8 cellular contexts compared by ENCODE assay signal in the genomic region with DNA sequence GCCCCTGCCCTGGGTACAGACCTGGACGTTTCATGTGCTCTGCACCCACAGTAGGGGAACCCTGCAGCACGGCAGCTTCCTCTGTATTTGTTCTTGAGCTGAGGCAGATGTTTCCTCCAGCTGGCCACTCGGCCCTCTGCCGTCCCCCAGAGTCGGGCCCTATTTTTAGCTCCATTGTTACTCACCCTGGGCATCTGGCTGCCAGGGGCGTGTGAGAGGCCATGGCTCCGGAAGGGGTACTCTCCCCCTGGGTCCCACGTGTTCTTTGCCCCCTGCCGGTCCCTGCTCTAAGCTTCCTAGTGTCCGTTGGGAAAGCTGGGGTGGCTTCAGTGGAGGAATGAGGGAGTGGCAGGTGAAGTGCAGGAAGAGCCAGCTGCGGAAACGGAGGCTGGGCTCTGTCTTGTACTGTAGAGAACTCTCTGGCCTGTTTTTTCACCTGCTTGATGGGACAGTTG. TPM values are rescaled to one million over a fixed set of nuclear protein-coding genes. Genes with fewer than 3 reads are reported as not detected.
DNase-seq lines count a peak whose midpoint lies in the region; ATAC-seq and TF ChIP-seq lines count a peak whose summit lies in the region.

No MANE protein-coding gene starts in this region.

- peak overlapping the region; percentile 78 for H3K27ac Mint-ChIP-seq in neural progenitor cell
- no peak overlapping the region for H3K27ac Mint-ChIP-seq in activated T-helper 1 cell treated with anti-CD3 and anti-CD28 coated beads, Interleukin-12 subunit alpha, Interleukin-12 subunit beta, Interleukin-2, Interleukin-4 antibody, amounts not matched to agents 30 ng/mL and 10 ng/mL and 1 ng/mL, durations not matched to agents 14 hours and 24 hours and 36 hours

- H4K20me1 ChIP-seq in neural progenitor cell (ENCODE audit: low read depth) = peaks cover 6% of the 10 kb centered on the region

- H3K9me3 Mint-ChIP-seq in neural progenitor cell = no peaks in the 10 kb centered on the region
- H3K9me3 Mint-ChIP-seq in activated T-helper 1 cell treated with anti-CD3 and anti-CD28 coated beads, Interleukin-12 subunit alpha, Interleukin-12 subunit beta, Interleukin-2, Interleukin-4 antibody, amounts not matched to agents 30 ng/mL and 10 ng/mL and 1 ng/mL, durations not matched to agents 14 hours and 24 hours and 36 hours = no peaks in the 10 kb centered on the region

- ATAC-seq in esophagus mucosa = peak; percentile 39
- no peak for ATAC-seq in GM21529 (IDR thresholded peaks at IDR 0.05; ENCODE audit: unreplicated experiment)
- ATAC-seq in GM21619 (IDR thresholded peaks at IDR 0.05; ENCODE audit: unreplicated experiment) = no peak

- H3K36me3 ChIP-seq in neural progenitor cell = no peaks in the 10 kb centered on the region

- H3K4me1 ChIP-seq in neural progenitor cell = peaks cover 34% of the 10 kb centered on the region

- intact Hi-C loops in activated T-helper 1 cell treated with anti-CD3 and anti-CD28 coated beads, Interleukin-12 subunit alpha, Interleukin-12 subunit beta, Interleukin-2, Interleukin-4 antibody, amounts not matched to agents 30 ng/mL and 10 ng/mL and 1 ng/mL, durations not matched to agents 14 hours and 24 hours and 36 hours (cut with micrococcal nuclease) = no loop called here

- peaks cover 12% of the 10 kb centered on the region for H3F3A ChIP-seq in neural progenitor cell (ENCODE audit: low read depth)

- H3K27me3 Mint-ChIP-seq in neural progenitor cell (ENCODE audit: insufficient read depth, low read depth) = peaks cover 6% of the 10 kb centered on the region
- peaks cover 14% of the 10 kb centered on the region for H3K27me3 Mint-ChIP-seq in activated T-helper 1 cell treated with anti-CD3 and anti-CD28 coated beads, Interleukin-12 subunit alpha, Interleukin-12 subunit beta, Interleukin-2, Interleukin-4 antibody, amounts not matched to agents 30 ng/mL and 10 ng/mL and 1 ng/mL, durations not matched to agents 14 hours and 24 hours and 36 hours (ENCODE audit: insufficient read depth)

- H3K9me3 ChIP-seq in neural progenitor cell (ENCODE audit: low read depth) = no peaks in the 10 kb centered on the region

- H3K79me2 ChIP-seq in neural progenitor cell (ENCODE audit: low read depth) = no peaks in the 10 kb centered on the region

- H3K4me3 Mint-ChIP-seq in neural progenitor cell = peak overlapping the region; percentile 48
- H3K4me3 Mint-ChIP-seq in activated T-helper 1 cell treated with anti-CD3 and anti-CD28 coated beads, Interleukin-12 subunit alpha, Interleukin-12 subunit beta, Interleukin-2, Interleukin-4 antibody, amounts not matched to agents 30 ng/mL and 10 ng/mL and 1 ng/mL, durations not matched to agents 14 hours and 24 hours and 36 hours = no peak overlapping the region

- H3K36me3 Mint-ChIP-seq in neural progenitor cell = no peaks in the 10 kb centered on the region
- H3K36me3 Mint-ChIP-seq in activated T-helper 1 cell treated with anti-CD3 and anti-CD28 coated beads, Interleukin-12 subunit alpha, Interleukin-12 subunit beta, Interleukin-2, Interleukin-4 antibody, amounts not matched to agents 30 ng/mL and 10 ng/mL and 1 ng/mL, durations not matched to agents 14 hours and 24 hours and 36 hours (ENCODE audit: low read depth) = no peaks in the 10 kb centered on the region

- no peaks in the 10 kb centered on the region for H3K27me3 ChIP-seq in neural progenitor cell

- no peak overlapping the region for H3K27ac ChIP-seq in neural progenitor cell

- H3K9ac ChIP-seq in neural progenitor cell = no peak overlapping the region

- H3K4me1 Mint-ChIP-seq in neural progenitor cell = peaks cover 61% of the 10 kb centered on the region
- no peaks in the 10 kb centered on the region for H3K4me1 Mint-ChIP-seq in activated T-helper 1 cell treated with anti-CD3 and anti-CD28 coated beads, Interleukin-12 subunit alpha, Interleukin-12 subunit beta, Interleukin-2, Interleukin-4 antibody, amounts not matched to agents 30 ng/mL and 10 ng/mL and 1 ng/mL, durations not matched to agents 14 hours and 24 hours and 36 hours (ENCODE audit: low read depth)

- H2AFZ ChIP-seq in neural progenitor cell (replicated peaks) = no peak overlapping the region

- peak overlapping the region; percentile 55 for H3K4me2 ChIP-seq in neural progenitor cell

- DNase-seq in COLO668 (lab: John Stamatoyannopoulos, UW; ENCODE audit: unreplicated experiment) (peak; percentile 77), MV-4-11 (lab: John Stamatoyannopoulos, UW) (peak; percentile 71), neural progenitor cell (ENCODE audit: low spot score) (peak; percentile 63), putamen (ENCODE audit: low spot score) (no peak)
- no peak for DNase-seq in activated T-helper 1 cell treated with anti-CD3 and anti-CD28 coated beads, Interleukin-12 subunit alpha, Interleukin-12 subunit beta, Interleukin-2, Interleukin-4 antibody, amounts not matched to agents 30 ng/mL and 10 ng/mL and 1 ng/mL, durations not matched to agents 14 hours and 24 hours and 36 hours (ENCODE audit: low spot score)

- peak; percentile 10 for TF ChIP-seq CTCF in neural progenitor cell (IDR thresholded peaks at IDR 0.05)

- no peak overlapping the region for H3K4me3 ChIP-seq in neural progenitor cell

RNA-seq across cellular contexts. Expression of a gene that starts 30.4 kb away (rescaled TPM):
- 4.6 TPM for total RNA-seq in esophagus mucosa
- total RNA-seq in neural progenitor cell (ENCODE audit: low replicate concordance) = 9.6 and 20.4 TPM in 2 replicates
- total RNA-seq in activated T-helper 1 cell treated with anti-CD3 and anti-CD28 coated beads, Interleukin-12 subunit alpha, Interleukin-12 subunit beta, Interleukin-2, Interleukin-4 antibody, amounts not matched to agents 30 ng/mL and 10 ng/mL and 1 ng/mL, durations not matched to agents 14 hours and 24 hours and 36 hours = 0.83 and 0.88 TPM in 2 replicates

Comparison
In these comparisons a context has a peak if more than half of its experiments do, and no peak if none do; other contexts are left out.
1. DNase-seq: peak in COLO668 (single experiment), MV-4-11 (single experiment) and neural progenitor cell (single experiment); none in activated T-helper 1 cell treated with anti-CD3 and anti-CD28 coated beads, Interleukin-12 subunit alpha, Interleukin-12 subunit beta, Interleukin-2, Interleukin-4 antibody, amounts not matched to agents 30 ng/mL and 10 ng/mL and 1 ng/mL, durations not matched to agents 14 hours and 24 hours and 36 hours (single experiment) and putamen (single experiment).